Comparison of ENCODE assay signal across 8 cellular contexts in the genomic region with DNA sequence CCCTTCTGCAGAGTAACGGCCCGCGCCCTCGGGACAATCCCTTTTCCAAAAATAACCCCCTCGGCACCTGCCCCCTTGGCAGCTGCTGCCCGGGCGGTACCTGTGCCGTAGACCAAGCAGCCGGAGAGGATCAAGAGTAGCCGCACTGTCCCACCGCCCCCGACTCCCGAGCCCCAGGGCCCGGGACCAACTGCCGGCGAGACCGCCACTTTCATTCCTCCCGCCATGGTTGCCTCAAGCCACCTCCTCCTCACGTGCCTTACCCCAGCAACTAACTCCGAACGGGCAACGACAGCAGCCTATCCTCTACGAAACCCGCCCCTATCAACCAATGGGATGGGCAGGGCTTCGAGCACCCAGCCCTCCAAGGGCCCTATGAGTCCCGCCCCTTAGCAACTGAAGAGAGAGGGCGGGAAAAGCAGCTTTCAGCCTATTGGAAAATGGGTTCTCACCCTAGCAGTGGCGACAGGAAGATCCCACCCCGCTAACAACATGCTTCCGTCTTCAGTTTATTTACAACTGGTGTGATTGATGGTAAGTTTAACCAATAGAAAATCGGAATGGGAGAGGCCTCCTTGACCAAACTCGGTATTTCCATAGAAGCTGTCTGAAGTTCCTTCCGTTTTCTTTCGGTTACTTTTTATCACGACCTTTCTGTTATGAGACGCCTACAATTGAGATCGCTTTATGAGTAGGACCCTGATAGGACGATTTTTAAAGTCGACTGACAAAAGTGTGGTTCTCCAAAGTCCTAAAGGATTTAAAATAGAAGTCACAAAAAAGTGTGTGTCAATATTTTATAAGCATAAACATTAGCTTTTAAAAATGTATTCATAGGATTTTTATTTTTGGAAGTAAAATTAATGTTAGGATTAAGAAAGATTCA. TPM values are rescaled to one million over a fixed set of nuclear protein-coding genes. Genes with fewer than 3 reads are reported as not detected.
DNase-seq lines count a peak whose midpoint lies in the region; ATAC-seq and TF ChIP-seq lines count a peak whose summit lies in the region.

A gene with protein sequence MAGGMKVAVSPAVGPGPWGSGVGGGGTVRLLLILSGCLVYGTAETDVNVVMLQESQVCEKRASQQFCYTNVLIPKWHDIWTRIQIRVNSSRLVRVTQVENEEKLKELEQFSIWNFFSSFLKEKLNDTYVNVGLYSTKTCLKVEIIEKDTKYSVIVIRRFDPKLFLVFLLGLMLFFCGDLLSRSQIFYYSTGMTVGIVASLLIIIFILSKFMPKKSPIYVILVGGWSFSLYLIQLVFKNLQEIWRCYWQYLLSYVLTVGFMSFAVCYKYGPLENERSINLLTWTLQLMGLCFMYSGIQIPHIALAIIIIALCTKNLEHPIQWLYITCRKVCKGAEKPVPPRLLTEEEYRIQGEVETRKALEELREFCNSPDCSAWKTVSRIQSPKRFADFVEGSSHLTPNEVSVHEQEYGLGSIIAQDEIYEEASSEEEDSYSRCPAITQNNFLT (minus strand): TSS at position 273 of the 886 bp plus-strand sequence. CDS start 46 bp downstream, at position 227.

- H2BK15ac ChIP-seq in IMR-90 (ENCODE audit: low read depth, low read length): peak within 1 kb of the TSS; percentile 5; the same call in 2 of the 3 replicates

- H3K18ac ChIP-seq in IMR-90 (ENCODE audit: low read depth, low read length): peak within 1 kb of the TSS; percentile 62; the same call in 1 of the 2 replicates

- H3K4me3 ChIP-seq in IMR-90 (ENCODE audit: insufficient read depth, low read depth, low read length) (peak within 1 kb of the TSS; percentile 49), mononuclear cell (ENCODE audit: low read length) (peak within 1 kb of the TSS; percentile 80)

- intact Hi-C loops in IMR-90 (cut with micrococcal nuclease): no loop called here

- no peak within 1 kb of the TSS; the same call in 1 of the 2 replicates for H2BK120ac ChIP-seq in IMR-90 (ENCODE audit: low read depth, low read length)

- TF ChIP-seq RAD21 in IMR-90 (IDR thresholded peaks at IDR 0.05; ENCODE audit: low read length): no peak

- H3K4me1 ChIP-seq in IMR-90 (ENCODE audit: control insufficient read depth, insufficient read depth, low read length): peaks cover 5% of the 10 kb centered on the region
- peaks cover 20% of the 10 kb centered on the region for H3K4me1 ChIP-seq in mononuclear cell (ENCODE audit: insufficient read depth, low read length)

- H2AFZ ChIP-seq in IMR-90 (replicated peaks; ENCODE audit: low read length, poor library complexity): peak within 1 kb of the TSS; percentile 89

- peak within 1 kb of the TSS; percentile 38; the same call in 1 of the 2 replicates for H4K5ac ChIP-seq in IMR-90 (ENCODE audit: low read depth, low read length)

- no peaks in the 10 kb centered on the region for H4K20me1 ChIP-seq in IMR-90 (ENCODE audit: insufficient read depth, low read length)

- no peaks in the 10 kb centered on the region; the same call in 1 of the 2 replicates for H3K36me3 ChIP-seq in IMR-90 (ENCODE audit: control insufficient read depth, insufficient read depth, low read length)

- peak; percentile 97 for ATAC-seq in GM21528 (IDR thresholded peaks at IDR 0.05; ENCODE audit: low FRiP score, unreplicated experiment)
- peak; percentile 100 for ATAC-seq in IMR-90 (ENCODE audit: low read depth)

- H2BK20ac ChIP-seq in IMR-90 (ENCODE audit: low read depth, low read length): no peak within 1 kb of the TSS

- peak within 1 kb of the TSS; percentile 49 for H4K91ac ChIP-seq in IMR-90 (ENCODE audit: insufficient read depth, low read depth, low read length)

- peak within 1 kb of the TSS; percentile 69 for H3K9ac ChIP-seq in IMR-90 (ENCODE audit: low read depth, low read length)

- peak within 1 kb of the TSS; percentile 63 for H2AK5ac ChIP-seq in IMR-90 (ENCODE audit: low read depth, low read length)

- WGBS in IMR-90 (ENCODE audit: extremely low coverage in 2 of 2, insufficient read length in 1 of 2), 2 experiments: 0% methylated on average over 14 of the region's 39 CpGs; no CpG with 5 or more reads in 1 of the 2 experiments

- H3K56ac ChIP-seq in IMR-90 (ENCODE audit: extremely low read depth, insufficient read depth, low read length): peak within 1 kb of the TSS; percentile 93

- peak within 1 kb of the TSS; percentile 62 for H3K27ac ChIP-seq in IMR-90 (ENCODE audit: insufficient read depth, low read length)

- H3K9me3 ChIP-seq in IMR-90 (ENCODE audit: control insufficient read depth, insufficient read depth, low read length): no peaks in the 10 kb centered on the region
- H3K9me3 ChIP-seq in mononuclear cell (ENCODE audit: low read depth, low read length): no peaks in the 10 kb centered on the region

- CTCF ChIA-PET in IMR-90 (lab: Yijun Ruan, JAX): interaction anchor here (0.7 to 1.4 kb wide), 7 partner anchors 8 to 77 kb away, joined by 3 to 7 read pairs (median 3); partner anchors contain the start of gene STAT6

- H2AK9ac ChIP-seq in IMR-90 (replicated peaks; ENCODE audit: low read depth, low read length, poor library complexity): peak within 1 kb of the TSS; percentile 91

- peak within 1 kb of the TSS; percentile 77 for H3K4ac ChIP-seq in IMR-90 (ENCODE audit: low read depth, low read length)

- no TSS peak for BruUV-seq in IMR-90 (replicated peaks; lab: Mats Ljungman, UMichigan)

- dilution Hi-C loops in IMR-90 (cut with HindIII; ENCODE audit: low sequenced_read_pairs, unreplicated experiment): no loop called here

- peaks cover 4% of the 10 kb centered on the region for H3K9me1 ChIP-seq in IMR-90 (ENCODE audit: insufficient read depth, low read length)

- peaks cover 0 to 24% of the 10 kb centered on the region in 2 experiments; a peak in 1 of 4 replicates for H3K79me1 ChIP-seq in IMR-90 (ENCODE audit: low read depth in 1 of 2, low read length in 2 of 2)

- in situ Hi-C loops in IMR-90 (cut with MboI; ENCODE audit: low sequenced_read_pairs): no loop called here

- H3K27me3 ChIP-seq in IMR-90 (ENCODE audit: control insufficient read depth, insufficient read depth, low read length) (no peaks in the 10 kb centered on the region), mononuclear cell (ENCODE audit: insufficient read depth, low read length) (no peaks in the 10 kb centered on the region)

- peak within 1 kb of the TSS; percentile 95 for H3K4me2 ChIP-seq in IMR-90 (ENCODE audit: low read depth, low read length)

- H4K8ac ChIP-seq in IMR-90 (ENCODE audit: low read depth in 2 of 2, low read length in 2 of 2): peak within 1 kb of the TSS; percentile 31 to 85

- peak; percentile 99 for DNase-seq in DMS 273 (lab: John Stamatoyannopoulos, UW; ENCODE audit: unreplicated experiment)
- peak; percentile 100 for DNase-seq in IMR-90
- peak; percentile 100 for DNase-seq in OCI-M1 (lab: John Stamatoyannopoulos, UW)
- peak; percentile 94 for DNase-seq in activated T-cell treated with anti-CD3 and anti-CD28 coated beads for 24 hours (ENCODE audit: low read depth)
- DNase-seq in epidermal melanocyte (ENCODE audit: insufficient read length, low spot score): peak; percentile 78
- DNase-seq in stimulated activated CD8-positive, alpha-beta memory T cell treated with anti-CD3 and anti-CD28 coated beads, Interleukin-4, amount 100 ng/mL, for 1 hour (ENCODE audit: low read depth in 2 of 2, low spot score in 1 of 2): peak; percentile 82 to 89

- no peak for TF ChIP-seq CTCF in IMR-90 (conservative IDR thresholded peaks at IDR 0.05; ENCODE audit: low read depth, low read length)

- peak within 1 kb of the TSS; percentile 91 for H2BK5ac ChIP-seq in IMR-90 (ENCODE audit: low read depth, low read length, poor library complexity, severe bottlenecking)

- peak; percentile 73 for TF ChIP-seq POLR2A in IMR-90 (IDR thresholded peaks at IDR 0.05; ENCODE audit: low read depth, low read length)

- POLR2A ChIA-PET in IMR-90 (lab: Charles Lee; ENCODE audit: unreplicated experiment): interaction anchor here (1.0 to 1.8 kb wide), 6 partner anchors 9 to 33 kb away, joined by 3 to 12 read pairs (median 7); partner anchors contain the start of genes NAB2 and STAT6

- peak within 1 kb of the TSS; percentile 89 for H3K14ac ChIP-seq in IMR-90 (replicated peaks; ENCODE audit: low read depth, low read length)

- H3K23ac ChIP-seq in IMR-90 (ENCODE audit: low read depth, low read length): peak within 1 kb of the TSS; percentile 95

TF ChIP-seq in IMR-90, 13 proteins besides CTCF, POLR2A, EP300 and RAD21:
- TF ChIP-seq NFE2L2 (IDR thresholded peaks at IDR 0.05; ENCODE audit: low read depth, low read length) (no peak), FOS (IDR thresholded peaks at IDR 0.05; ENCODE audit: low read depth, low read length) (peak; percentile 38; the same call in 1 of the 2 replicates), SMC3 (IDR thresholded peaks at IDR 0.05; ENCODE audit: low read depth, low read length) (no peak), BHLHE40 (IDR thresholded peaks at IDR 0.05; ENCODE audit: low read depth, low read length) (peak; percentile 100), RFX5 (IDR thresholded peaks at IDR 0.05; ENCODE audit: low read depth, low read length) (0 out of 2 replicates have a peak, but pooled peaks have one; percentile 21), CEBPB (IDR thresholded peaks at IDR 0.05; ENCODE audit: low read depth, low read length) (no peak), MXI1 (IDR thresholded peaks at IDR 0.05; ENCODE audit: borderline replicate concordance, low read depth, low read length) (peak; percentile 85), MAFK (IDR thresholded peaks at IDR 0.05; ENCODE audit: low read depth, low read length) (no peak)
- TF ChIP-seq, protein P1, sequence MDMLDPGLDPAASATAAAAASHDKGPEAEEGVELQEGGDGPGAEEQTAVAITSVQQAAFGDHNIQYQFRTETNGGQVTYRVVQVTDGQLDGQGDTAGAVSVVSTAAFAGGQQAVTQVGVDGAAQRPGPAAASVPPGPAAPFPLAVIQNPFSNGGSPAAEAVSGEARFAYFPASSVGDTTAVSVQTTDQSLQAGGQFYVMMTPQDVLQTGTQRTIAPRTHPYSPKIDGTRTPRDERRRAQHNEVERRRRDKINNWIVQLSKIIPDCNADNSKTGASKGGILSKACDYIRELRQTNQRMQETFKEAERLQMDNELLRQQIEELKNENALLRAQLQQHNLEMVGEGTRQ (IDR thresholded peaks at IDR 0.05; ENCODE audit: low read depth, low read length): peak; percentile 97

RNA-seq across cellular contexts. Expression of the gene that starts here (rescaled TPM):
- total RNA-seq in IMR-90 (2012; rRNA removed) (10.9 and 14.7 TPM in 2 replicates), mononuclear cell (6.6 TPM)
- 7.2 and 8.9 TPM in 2 replicates for polyA plus RNA-seq in IMR-90 (2012; rRNA removed)
- polyA plus RNA-seq in IMR-90 (2012; cell fraction: cytosol; rRNA removed): 1.2 and 2.3 TPM in 2 replicates
- polyA plus RNA-seq in IMR-90 (2012; cell fraction: nucleus; rRNA removed; ENCODE audit: low replicate concordance): 3.6 and 28.5 TPM in 2 replicates

Comparison
In these comparisons a context has a peak if more than half of its experiments do, and no peak if none do; other contexts are left out.
1. Peak in every context shown above with its lines: DNase-seq, ATAC-seq, H3K4me3 ChIP-seq and H3K27ac ChIP-seq.